In the genomic region with DNA sequence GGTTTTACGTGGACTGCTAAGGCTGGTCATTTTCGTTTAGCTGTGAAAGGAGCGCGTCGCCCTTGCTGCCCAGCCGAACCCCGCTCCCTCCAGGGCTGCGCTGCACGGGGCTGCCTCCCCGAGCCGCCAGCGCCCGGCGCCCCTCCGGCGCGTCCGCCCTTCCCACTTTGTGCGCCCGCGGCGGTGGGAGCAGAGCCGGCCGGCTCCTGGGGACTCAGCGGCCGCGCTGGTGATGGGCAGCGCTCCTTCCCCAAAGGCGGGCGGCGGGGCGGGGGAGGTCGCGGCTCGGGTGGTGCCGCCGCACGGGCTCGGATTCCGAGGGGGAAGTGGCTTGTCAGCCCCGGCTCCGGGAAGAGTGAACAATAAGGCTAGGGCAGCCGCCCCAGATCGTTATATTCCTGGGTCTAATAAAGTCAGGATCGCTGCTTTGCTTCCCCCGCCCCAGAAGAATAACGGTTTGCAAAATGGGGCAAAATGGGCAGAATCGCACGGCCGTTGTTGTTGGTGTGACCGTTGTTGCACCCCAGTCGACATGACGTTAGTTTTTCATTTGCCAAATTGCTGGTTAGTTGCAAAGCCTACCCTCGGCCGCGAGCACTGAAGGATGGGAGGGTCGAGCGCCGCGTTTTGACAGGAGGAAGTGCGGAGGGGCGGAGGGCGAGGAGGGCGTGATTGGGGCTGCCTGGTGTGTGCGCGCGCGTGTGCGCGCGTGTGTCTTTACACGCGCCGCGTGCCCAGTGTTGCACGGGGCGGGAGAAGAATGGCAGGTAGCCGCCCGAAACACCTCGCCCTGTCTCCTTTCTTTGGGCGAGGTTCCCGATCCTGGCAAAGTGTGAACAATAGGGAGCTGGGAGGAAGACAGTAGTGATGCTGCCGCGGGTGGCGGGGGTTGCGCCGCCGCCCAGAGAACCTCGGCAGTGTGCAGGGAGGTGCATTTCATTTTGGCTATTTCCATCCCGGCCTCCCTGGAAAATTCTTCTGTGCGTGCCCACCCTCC, we compare ENCODE assay signal across 8 cellular contexts. TPM values are rescaled to one million over a fixed set of nuclear protein-coding genes. Genes with fewer than 3 reads are reported as not detected.
DNase-seq lines count a peak whose midpoint lies in the region; ATAC-seq and TF ChIP-seq lines count a peak whose summit lies in the region.

No MANE protein-coding gene starts in this region.

- H3K27ac ChIP-seq in heart right ventricle, result peak overlapping the region; percentile 49 to 88 (median 80)
- no peak overlapping the region for H3K27ac ChIP-seq in parathyroid adenoma

- peaks cover 53% of the 10 kb centered on the region for H3K27me3 Mint-ChIP-seq in activated T-helper 17 cell treated with anti-CD3 and anti-CD28 coated beads, Interleukin-2, amount 50 U/mL, for 72 hours

- peak overlapping the region; percentile 74 for H3K4me3 Mint-ChIP-seq in activated T-helper 17 cell treated with anti-CD3 and anti-CD28 coated beads, Interleukin-2, amount 50 U/mL, for 72 hours

- H3K27ac Mint-ChIP-seq in activated T-helper 17 cell treated with anti-CD3 and anti-CD28 coated beads, Interleukin-2, amount 50 U/mL, for 72 hours, result no peak overlapping the region

- TF ChIP-seq CTCF in heart right ventricle (IDR thresholded peaks at IDR 0.05) (no peak), parathyroid adenoma (IDR thresholded peaks at IDR 0.05) (no peak)

- H3K4me1 Mint-ChIP-seq in activated T-helper 17 cell treated with anti-CD3 and anti-CD28 coated beads, Interleukin-2, amount 50 U/mL, for 72 hours, result peaks cover 6% of the 10 kb centered on the region

- no peak overlapping the region for H3K9ac ChIP-seq in parathyroid adenoma

- no peaks in the 10 kb centered on the region for H3K9me3 ChIP-seq in heart right ventricle
- no peaks in the 10 kb centered on the region for H3K9me3 ChIP-seq in parathyroid adenoma (ENCODE audit: control insufficient read depth, low read length)

- H3K4me2 ChIP-seq in parathyroid adenoma (ENCODE audit: low read length), result peak overlapping the region; percentile 58

- H3K36me3 ChIP-seq in heart right ventricle (no peaks in the 10 kb centered on the region), parathyroid adenoma (ENCODE audit: control insufficient read depth, insufficient read depth, low read length) (no peaks in the 10 kb centered on the region)

- ATAC-seq in activated T-helper 17 cell treated with anti-CD3 and anti-CD28 coated beads, Interleukin-2, amount 50 U/mL, for 72 hours (replicated peaks), result no peak
- ATAC-seq in heart right ventricle (peak; percentile 28 to 64 (median 37)), HG03342 (IDR thresholded peaks at IDR 0.05; ENCODE audit: unreplicated experiment) (no peak), GM18517 (IDR thresholded peaks at IDR 0.05; ENCODE audit: unreplicated experiment) (no peak)

- H2AFZ ChIP-seq in parathyroid adenoma, result no peak overlapping the region

- intact Hi-C loops in heart right ventricle (cut with DNase I), result loop anchor here in 6 of 10 donors (2.0 to 10.0 kb wide), 12 partner anchors 125 to 380 kb away; no protein-coding TSS in a partner anchor

- H3K27me3 ChIP-seq in heart right ventricle (peaks cover 0 to 99% (median 36%) of the 10 kb centered on the region in 7 donors), parathyroid adenoma (ENCODE audit: control insufficient read depth, insufficient read depth, low read length) (no peaks in the 10 kb centered on the region)

- peaks cover 0 to 43% (median 12%) of the 10 kb centered on the region in 9 donors for H3K4me1 ChIP-seq in heart right ventricle
- H3K4me1 ChIP-seq in parathyroid adenoma, result no peaks in the 10 kb centered on the region

- WGBS in heart right ventricle, 2 donors, result 0% methylated on average over 91 of the region's 91 CpGs

- H3K79me2 ChIP-seq in parathyroid adenoma, result no peaks in the 10 kb centered on the region

- DNase-seq in Daoy (ENCODE audit: low read depth) (peak; percentile 50), NCI-H146 (lab: John Stamatoyannopoulos, UW) (peak; percentile 70), heart right ventricle (peak; percentile 10 to 25)
- no peak for DNase-seq in stimulated activated CD4-positive, alpha-beta T cell treated with anti-CD3 and anti-CD28 coated beads, Interleukin-4, amount 100 ng/mL, for 24 hours

- H3K9me3 Mint-ChIP-seq in activated T-helper 17 cell treated with anti-CD3 and anti-CD28 coated beads, Interleukin-2, amount 50 U/mL, for 72 hours, result no peaks in the 10 kb centered on the region

- no peaks in the 10 kb centered on the region for H3K36me3 Mint-ChIP-seq in activated T-helper 17 cell treated with anti-CD3 and anti-CD28 coated beads, Interleukin-2, amount 50 U/mL, for 72 hours (ENCODE audit: low read depth)

- H3K4me3 ChIP-seq in heart right ventricle (peak overlapping the region; percentile 29 to 78 (median 64)), parathyroid adenoma (ENCODE audit: low read depth, low read length) (peak overlapping the region; percentile 16)

RNA-seq across cellular contexts. Expression of gene NCAM1, which starts 0.8 kb away (rescaled TPM):
- 21.3 and 27.7 TPM in 2 replicates for total RNA-seq in Daoy (2014; rRNA removed; shearing (Covaris generic))
- not detected for total RNA-seq in activated T-helper 17 cell treated with anti-CD3 and anti-CD28 coated beads, Interleukin-2, amount 50 U/mL, for 72 hours
- total RNA-seq in heart right ventricle, result 100 to 1,000 TPM; 220 to 454 (median 338) TPM
- 100 to 1,000 TPM in 1 of 2 donors, 10 to 100 TPM in 1; 76.8 to 171 TPM for polyA plus RNA-seq in heart right ventricle

Comparison
In these comparisons a context has a peak if more than half of its experiments do, and no peak if none do; other contexts are left out.
1. ATAC-seq: peak in heart right ventricle (8 of 8); none in activated T-helper 17 cell treated with anti-CD3 and anti-CD28 coated beads, Interleukin-2, amount 50 U/mL, for 72 hours (single experiment), HG03342 (single experiment) and GM18517 (single experiment).
2. RNA of gene NCAM1, which starts 0.8 kb away (total RNA-seq): 220 to 454 TPM in heart right ventricle and 21.3 to 27.7 TPM in Daoy; not detected in activated T-helper 17 cell treated with anti-CD3 and anti-CD28 coated beads, Interleukin-2, amount 50 U/mL, for 72 hours; every median in the first group is over 10 times any median in the second.